In the genomic region with DNA sequence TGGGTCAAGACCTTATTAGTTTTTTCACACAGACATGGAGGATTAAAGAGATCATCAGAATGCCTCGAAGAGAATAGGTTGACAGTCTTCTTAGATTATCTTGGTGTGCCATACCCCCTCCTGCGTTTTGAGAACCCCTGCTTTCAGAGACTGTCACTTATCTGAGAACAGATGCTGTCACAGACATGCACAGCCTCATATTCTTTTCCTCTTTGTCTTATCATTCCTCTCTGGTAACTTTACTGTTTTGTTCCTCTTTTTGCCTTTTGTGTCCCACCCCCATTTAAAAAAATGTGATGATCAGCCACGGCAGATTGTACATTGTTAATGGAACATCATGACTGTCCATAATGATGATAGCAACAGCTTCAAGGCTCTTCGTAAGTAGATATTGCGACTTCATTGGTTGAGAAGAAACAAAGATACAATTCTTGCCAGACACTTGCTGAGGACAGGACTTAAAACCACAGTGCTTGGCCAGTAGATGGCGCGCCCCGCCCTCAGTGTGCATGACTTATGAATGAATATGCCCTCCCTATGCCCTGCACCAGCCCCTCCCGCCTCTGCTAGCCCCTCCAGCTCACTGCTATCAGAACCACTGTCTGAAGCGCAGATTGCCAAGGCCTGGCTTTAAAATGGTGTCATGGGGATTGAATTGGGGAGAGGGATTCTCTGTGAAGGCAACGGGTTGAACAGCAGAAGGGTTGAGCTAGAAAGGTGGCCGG, we compare ENCODE assay signal across 8 cellular contexts. TPM values are rescaled to one million over a fixed set of nuclear protein-coding genes. Genes with fewer than 3 reads are reported as not detected.
DNase-seq lines count a peak whose midpoint lies in the region; ATAC-seq and TF ChIP-seq lines count a peak whose summit lies in the region.

No MANE protein-coding gene starts in this region.

- WGBS in mesenchymal stem cell: 28% methylated on average over 11 of the region's 12 CpGs

- H3K36me3 Mint-ChIP-seq in activated CD8-positive, alpha-beta T cell treated with anti-CD3 and anti-CD28 coated beads for 36 hours (ENCODE audit: low read depth): peaks cover 6% of the 10 kb centered on the region

- no peaks in the 10 kb centered on the region for H3K9me3 ChIP-seq in mesenchymal stem cell (ENCODE audit: control insufficient read depth, low read length)

- peaks cover 4% of the 10 kb centered on the region for H3K79me1 ChIP-seq in mesenchymal stem cell (replicated peaks; ENCODE audit: low read length, poor library complexity, severe bottlenecking)

- H3K27me3 ChIP-seq in mesenchymal stem cell (ENCODE audit: control insufficient read depth in 1 of 2, insufficient read depth in 1 of 2, low read length in 2 of 2): no peaks in the 10 kb centered on the region

- no peaks in the 10 kb centered on the region for H3K36me3 ChIP-seq in mesenchymal stem cell (ENCODE audit: control insufficient read depth in 1 of 2, insufficient read depth in 2 of 2, low read depth in 1 of 2, low read length in 2 of 2)

- no peak overlapping the region for H2BK120ac ChIP-seq in mesenchymal stem cell (ENCODE audit: low read depth, low read length)

- H3K9ac ChIP-seq in mesenchymal stem cell (ENCODE audit: low read length): peak overlapping the region; percentile 23

- H4K8ac ChIP-seq in mesenchymal stem cell (ENCODE audit: low read length): no peak overlapping the region

- no peak overlapping the region for H2BK15ac ChIP-seq in mesenchymal stem cell (ENCODE audit: low read depth, poor library complexity, severe bottlenecking)

- no peak overlapping the region for H3K23ac ChIP-seq in mesenchymal stem cell (ENCODE audit: low read length in 2 of 2)

- peaks cover 25% of the 10 kb centered on the region for H3K4me1 Mint-ChIP-seq in activated CD8-positive, alpha-beta T cell treated with anti-CD3 and anti-CD28 coated beads for 36 hours (ENCODE audit: low read depth)

- intact Hi-C loops in activated CD8-positive, alpha-beta T cell treated with anti-CD3 and anti-CD28 coated beads for 36 hours (cut with micrococcal nuclease): loop anchor here (1.0 to 5.0 kb wide), 3 partner anchors 58 to 315 kb away; no protein-coding TSS in a partner anchor

- H2BK12ac ChIP-seq in mesenchymal stem cell (ENCODE audit: low read length in 2 of 2): no peak overlapping the region

- peak; percentile 96 for DNase-seq in HT-29 (ENCODE audit: low spot score)
- peak; percentile 84 for DNase-seq in NK-92 treated with Interleukin-12 subunit alpha and Interleukin-12 subunit beta, amount 100 ng/mL, for 24 hours (lab: John Stamatoyannopoulos, UW)
- DNase-seq in activated CD8-positive, alpha-beta T cell treated with anti-CD3 and anti-CD28 coated beads for 36 hours: peak; percentile 97
- DNase-seq in ecto neural progenitor cell (ENCODE audit: low spot score): peak; percentile 91
- DNase-seq in mesenchymal stem cell: peak; percentile 87
- peak; percentile 64 to 83 for DNase-seq in stimulated activated CD8-positive, alpha-beta memory T cell treated with anti-CD3 and anti-CD28 coated beads, Interleukin-15, amount 100 ng/mL, for 4 hours (ENCODE audit: low read depth in 2 of 2)

- no peak overlapping the region for H2AK5ac ChIP-seq in mesenchymal stem cell (ENCODE audit: low read length, severe bottlenecking)

- no peak overlapping the region for H3K4ac ChIP-seq in mesenchymal stem cell (ENCODE audit: low read depth in 1 of 2, low read length in 2 of 2)

- H3K27me3 Mint-ChIP-seq in activated CD8-positive, alpha-beta T cell treated with anti-CD3 and anti-CD28 coated beads for 36 hours: no peaks in the 10 kb centered on the region

- H3K18ac ChIP-seq in mesenchymal stem cell (ENCODE audit: low read depth in 1 of 2, low read length in 2 of 2): no peak overlapping the region

- POLR2A ChIA-PET in activated CD8-positive, alpha-beta T cell treated with anti-CD3 and anti-CD28 coated beads for 36 hours (lab: Charles Lee): interaction anchor here (0.6 to 6.6 kb wide), 8 partner anchors 9 to 342 kb away, joined by 3 to 86 read pairs (median 4); partner anchors contain the start of gene PSMD12

- CTCF ChIA-PET in activated CD8-positive, alpha-beta T cell treated with anti-CD3 and anti-CD28 coated beads for 36 hours (lab: Charles Lee): interaction anchor here (0.6 to 10.8 kb wide), 65 partner anchors 10 to 450 kb away, joined by 3 to 201 read pairs (median 5); partner anchors contain the start of genes NOL11 and PSMD12

- H3K9me3 Mint-ChIP-seq in activated CD8-positive, alpha-beta T cell treated with anti-CD3 and anti-CD28 coated beads for 36 hours: no peaks in the 10 kb centered on the region

- H3K27ac Mint-ChIP-seq in activated CD8-positive, alpha-beta T cell treated with anti-CD3 and anti-CD28 coated beads for 36 hours: peak overlapping the region; percentile 40

- H4K91ac ChIP-seq in mesenchymal stem cell (ENCODE audit: low read length): no peak overlapping the region

- no peak overlapping the region for H2AFZ ChIP-seq in mesenchymal stem cell (ENCODE audit: low read depth, low read length)

- H3K4me3 Mint-ChIP-seq in activated CD8-positive, alpha-beta T cell treated with anti-CD3 and anti-CD28 coated beads for 36 hours: peak overlapping the region; percentile 31

- H3K27ac ChIP-seq in mesenchymal stem cell (ENCODE audit: low read length, poor library complexity, severe bottlenecking): no peak overlapping the region

- H3K4me2 ChIP-seq in mesenchymal stem cell (ENCODE audit: low read length, poor library complexity, severe bottlenecking): peak overlapping the region; percentile 3

- no peak overlapping the region for H3K4me3 ChIP-seq in mesenchymal stem cell (ENCODE audit: insufficient read depth in 1 of 2, low read depth in 1 of 2, low read length in 2 of 2)

- ATAC-seq in activated CD8-positive, alpha-beta T cell treated with anti-CD3 and anti-CD28 coated beads for 36 hours: peak; percentile 51
- no peak for ATAC-seq in GM19463 (IDR thresholded peaks at IDR 0.05; ENCODE audit: unreplicated experiment)

- peaks cover 9% of the 10 kb centered on the region for H3K4me1 ChIP-seq in mesenchymal stem cell (ENCODE audit: control insufficient read depth, insufficient read depth, low read depth, low read length)

- TF ChIP-seq CTCF in GM12874 (IDR thresholded peaks at IDR 0.05; ENCODE audit: insufficient read depth, low read depth, low read length): peak; percentile 83
- peak; percentile 89 for TF ChIP-seq CTCF in activated CD8-positive, alpha-beta T cell treated with anti-CD3 and anti-CD28 coated beads for 36 hours (IDR thresholded peaks at IDR 0.05)

- no peak overlapping the region for H2BK5ac ChIP-seq in mesenchymal stem cell (ENCODE audit: low read depth, low read length, poor library complexity, severe bottlenecking)

- H3K14ac ChIP-seq in mesenchymal stem cell (ENCODE audit: low read length in 2 of 2): no peak overlapping the region

RNA-seq across cellular contexts. Expression of gene PITPNC1, which starts 2.6 kb away (rescaled TPM):
- 40.6 and 42.1 TPM in 2 replicates for total RNA-seq in HT-29 (2014; rRNA removed; shearing (Covaris generic))
- total RNA-seq in activated CD8-positive, alpha-beta T cell treated with anti-CD3 and anti-CD28 coated beads for 36 hours: 10 to 100 TPM; 51.8 to 56.3 TPM
- 8.5 TPM for polyA plus RNA-seq in mesenchymal stem cell (2013, experiment 1 of 2)
- polyA plus RNA-seq in mesenchymal stem cell (2013, experiment 2 of 2): 8.1 TPM

RNA-seq across cellular contexts. Expression of gene PSMD12, which starts 8.1 kb away (rescaled TPM):
- total RNA-seq in HT-29 (2014; rRNA removed; shearing (Covaris generic)): 30.3 and 35.9 TPM in 2 replicates
- 10 to 100 TPM; 80.9 to 89.1 TPM for total RNA-seq in activated CD8-positive, alpha-beta T cell treated with anti-CD3 and anti-CD28 coated beads for 36 hours
- polyA plus RNA-seq in mesenchymal stem cell (2013, experiment 1 of 2): 42.5 TPM
- polyA plus RNA-seq in mesenchymal stem cell (2013, experiment 2 of 2): 44.5 TPM
